Comparison of ENCODE assay signal across 14 cellular contexts in genomic region chr5:174720612-174721521, GRCh38. TPM values are rescaled to one million over a fixed set of nuclear protein-coding genes. Genes with fewer than 3 reads are reported as not detected.
DNase-seq lines count a peak whose midpoint lies in the region; ATAC-seq and TF ChIP-seq lines count a peak whose summit lies in the region.
"Had no signal": no experiment of that assay in that cellular context is flagged by ENCODE, and none has a peak within 500 bp of the region (broad histone marks: within the 10 kb centered on the region; RNA-seq: fewer than 3 reads in every experiment).

No MANE protein-coding gene starts in this region.

- CTCF ChIA-PET in AG04450 (lab: Charles Lee) = interaction anchor here (3.0 kb wide), 1 partner anchor 301 kb away, joined by 16 read pairs; no protein-coding TSS in a partner anchor
- CTCF ChIA-PET in IMR-90 (lab: Yijun Ruan, JAX) = interaction anchor here (0.6 kb wide), 1 partner anchor 30 kb away, joined by 3 read pairs; no protein-coding TSS in a partner anchor

- H3K4me1 Mint-ChIP-seq in nephron progenitor cell = peaks cover 74% of the 10 kb centered on the region
- H3K4me1 Mint-ChIP-seq in activated T-helper 1 cell treated with anti-CD3 and anti-CD28 coated beads, Interleukin-12 subunit alpha, Interleukin-12 subunit beta, Interleukin-2, Interleukin-4 antibody, amounts not matched to agents 30 ng/mL and 10 ng/mL and 1 ng/mL, durations not matched to agents 14 hours and 24 hours and 36 hours (ENCODE audit: low read depth) = peaks cover 5% of the 10 kb centered on the region

- no peak for TF ChIP-seq RAD21 in IMR-90 (IDR thresholded peaks at IDR 0.05; ENCODE audit: low read length)

- TF ChIP-seq CTCF in AG04450 (IDR thresholded peaks at IDR 0.05; ENCODE audit: low read depth, low read length) (no peak), IMR-90 (conservative IDR thresholded peaks at IDR 0.05; ENCODE audit: low read depth, low read length) (no peak), nephron progenitor cell (IDR thresholded peaks at IDR 0.05) (no peak)

- H4K91ac ChIP-seq in IMR-90 (ENCODE audit: insufficient read depth, low read depth, low read length) = no peak overlapping the region

- peaks cover 8% of the 10 kb centered on the region in 2 experiments; a peak in 2 of 4 replicates for H3K79me1 ChIP-seq in IMR-90 (ENCODE audit: low read depth in 1 of 2, low read length in 2 of 2)

- intact Hi-C loops in IMR-90 (cut with micrococcal nuclease) = no loop called here
- intact Hi-C loops in activated T-helper 1 cell treated with anti-CD3 and anti-CD28 coated beads, Interleukin-12 subunit alpha, Interleukin-12 subunit beta, Interleukin-2, Interleukin-4 antibody, amounts not matched to agents 30 ng/mL and 10 ng/mL and 1 ng/mL, durations not matched to agents 14 hours and 24 hours and 36 hours (cut with micrococcal nuclease) = no loop called here

- H2BK15ac ChIP-seq in IMR-90 (ENCODE audit: low read depth, low read length) = no peak overlapping the region

- H4K5ac ChIP-seq in IMR-90 (ENCODE audit: low read depth, low read length) = no peak overlapping the region

- H3K4me2 ChIP-seq in IMR-90 (ENCODE audit: low read depth, low read length) = peak overlapping the region; percentile 79

- H3K9me3 ChIP-seq in AG04450 (ENCODE audit: control insufficient read depth, insufficient read depth, low read length) = no peaks in the 10 kb centered on the region; the same call in 1 of the 2 replicates
- peaks cover 2% of the 10 kb centered on the region; the same call in 1 of the 2 replicates for H3K9me3 ChIP-seq in IMR-90 (ENCODE audit: control insufficient read depth, insufficient read depth, low read length)
- H3K9me3 ChIP-seq: pancreas had no signal

- peaks cover 59% of the 10 kb centered on the region for H3K27me3 Mint-ChIP-seq in nephron progenitor cell (ENCODE audit: low read depth, poor library complexity)
- H3K27me3 Mint-ChIP-seq in activated T-helper 1 cell treated with anti-CD3 and anti-CD28 coated beads, Interleukin-12 subunit alpha, Interleukin-12 subunit beta, Interleukin-2, Interleukin-4 antibody, amounts not matched to agents 30 ng/mL and 10 ng/mL and 1 ng/mL, durations not matched to agents 14 hours and 24 hours and 36 hours (ENCODE audit: insufficient read depth) = peaks cover 67% of the 10 kb centered on the region

- 2% methylated on average over 17 of the region's 75 CpGs; no CpG with 5 or more reads in 1 of the 2 experiments for WGBS in IMR-90 (ENCODE audit: extremely low coverage in 2 of 2, insufficient read length in 1 of 2), 2 experiments

- peak overlapping the region; percentile 70 for H2AFZ ChIP-seq in IMR-90 (replicated peaks; ENCODE audit: low read length, poor library complexity)

- BruUV-seq in IMR-90 (replicated peaks; lab: Mats Ljungman, UMichigan) = no TSS peak

- H3K4me3 ChIP-seq in AG04450 (ENCODE audit: low read depth, low read length) = peak overlapping the region; percentile 35
- peak overlapping the region; percentile 32; the same call in 1 of the 2 replicates for H3K4me3 ChIP-seq in IMR-90 (ENCODE audit: insufficient read depth, low read depth, low read length)

- no peak overlapping the region for H2BK20ac ChIP-seq in IMR-90 (ENCODE audit: low read depth, low read length)

- no peak overlapping the region for H3K23ac ChIP-seq in IMR-90 (ENCODE audit: low read depth, low read length)

- no peak overlapping the region for H3K27ac ChIP-seq in AG04450 (ENCODE audit: low read depth, low read length)
- H3K27ac ChIP-seq in IMR-90 (ENCODE audit: insufficient read depth, low read length) = no peak overlapping the region
- H3K27ac ChIP-seq: pancreas had no signal

- H2BK5ac ChIP-seq in IMR-90 (ENCODE audit: low read depth, low read length, poor library complexity, severe bottlenecking) = no peak overlapping the region

- H3K9me3 Mint-ChIP-seq in nephron progenitor cell = no peaks in the 10 kb centered on the region
- H3K9me3 Mint-ChIP-seq in activated T-helper 1 cell treated with anti-CD3 and anti-CD28 coated beads, Interleukin-12 subunit alpha, Interleukin-12 subunit beta, Interleukin-2, Interleukin-4 antibody, amounts not matched to agents 30 ng/mL and 10 ng/mL and 1 ng/mL, durations not matched to agents 14 hours and 24 hours and 36 hours = peaks cover 4% of the 10 kb centered on the region
- H3K9me3 Mint-ChIP-seq: activated B cell treated with CpG ODN at 0.5 μM for 24 hours; activated T-helper 17 cell treated with anti-CD3 and anti-CD28 coated beads, Interleukin-2, amount 50 U/mL, for 72 hours had no signal

- no peaks in the 10 kb centered on the region for H3K36me3 ChIP-seq in IMR-90 (ENCODE audit: control insufficient read depth, insufficient read depth, low read length)
- H3K36me3 ChIP-seq: pancreas had no signal

- no peaks in the 10 kb centered on the region for H3K36me3 Mint-ChIP-seq in nephron progenitor cell (ENCODE audit: low read depth)
- H3K36me3 Mint-ChIP-seq in activated T-helper 1 cell treated with anti-CD3 and anti-CD28 coated beads, Interleukin-12 subunit alpha, Interleukin-12 subunit beta, Interleukin-2, Interleukin-4 antibody, amounts not matched to agents 30 ng/mL and 10 ng/mL and 1 ng/mL, durations not matched to agents 14 hours and 24 hours and 36 hours (ENCODE audit: low read depth) = no peaks in the 10 kb centered on the region
- H3K36me3 Mint-ChIP-seq: CD4-positive, CD25-positive, alpha-beta regulatory T cell had no signal

- no peak overlapping the region for H3K4ac ChIP-seq in IMR-90 (ENCODE audit: low read depth, low read length)

- H3K18ac ChIP-seq in IMR-90 (ENCODE audit: low read depth, low read length) = no peak overlapping the region

- H2AK5ac ChIP-seq in IMR-90 (ENCODE audit: low read depth, low read length) = no peak overlapping the region

- no peaks in the 10 kb centered on the region for H3K4me1 ChIP-seq in IMR-90 (ENCODE audit: control insufficient read depth, insufficient read depth, low read length)
- H3K4me1 ChIP-seq: pancreas had no signal

- no peak overlapping the region for H3K14ac ChIP-seq in IMR-90 (replicated peaks; ENCODE audit: low read depth, low read length)

- no peak overlapping the region; the same call in 1 of the 2 replicates for H2BK120ac ChIP-seq in IMR-90 (ENCODE audit: low read depth, low read length)

- DNase-seq in AG04450 (ENCODE audit: low read depth, low spot score) = no peak
- DNase-seq in IMR-90 = no peak
- DNase-seq in ecto neural progenitor cell (ENCODE audit: low spot score) = peak; percentile 90
- DNase-seq in nephron progenitor cell = peak; percentile 90
- DNase-seq in activated CD8-positive, alpha-beta memory T cell treated with anti-CD3 and anti-CD28 coated beads for 24 hours = no peak
- DNase-seq in activated T-helper 1 cell treated with anti-CD3 and anti-CD28 coated beads, Interleukin-12 subunit alpha, Interleukin-12 subunit beta, Interleukin-2, Interleukin-4 antibody, amounts not matched to agents 30 ng/mL and 10 ng/mL and 1 ng/mL, durations not matched to agents 14 hours and 24 hours and 36 hours (ENCODE audit: low spot score) = no peak
- DNase-seq: activated B cell treated with CpG ODN at 0.5 μM for 24 hours; CD4-positive, CD25-positive, alpha-beta regulatory T cell; dermis blood vessel endothelial cell; NCI-H1436 had no signal

- POLR2A ChIA-PET in AG04450 (lab: Yijun Ruan, JAX) (no interaction called here), IMR-90 (lab: Charles Lee; ENCODE audit: unreplicated experiment) (no interaction called here)

- no peak overlapping the region for H3K9ac ChIP-seq in IMR-90 (ENCODE audit: low read depth, low read length)

- no peaks in the 10 kb centered on the region for H3K9me1 ChIP-seq in IMR-90 (ENCODE audit: insufficient read depth, low read length)

- no peaks in the 10 kb centered on the region for H4K20me1 ChIP-seq in IMR-90 (ENCODE audit: insufficient read depth, low read length)

- H4K8ac ChIP-seq in IMR-90 (ENCODE audit: low read depth in 2 of 2, low read length in 2 of 2) = no peak overlapping the region

- ATAC-seq in IMR-90 (ENCODE audit: low read depth) (peak; percentile 8), GM21528 (IDR thresholded peaks at IDR 0.05; ENCODE audit: low FRiP score, unreplicated experiment) (no peak), HG03521 (IDR thresholded peaks at IDR 0.05; ENCODE audit: unreplicated experiment) (no peak)
- ATAC-seq: activated T-helper 17 cell treated with anti-CD3 and anti-CD28 coated beads, Interleukin-2, amount 50 U/mL, for 72 hours had no signal

- in situ Hi-C loops in IMR-90 (cut with MboI; ENCODE audit: low sequenced_read_pairs) = no loop called here

- peak overlapping the region; percentile 54 for H3K27ac Mint-ChIP-seq in nephron progenitor cell
- H3K27ac Mint-ChIP-seq in activated T-helper 1 cell treated with anti-CD3 and anti-CD28 coated beads, Interleukin-12 subunit alpha, Interleukin-12 subunit beta, Interleukin-2, Interleukin-4 antibody, amounts not matched to agents 30 ng/mL and 10 ng/mL and 1 ng/mL, durations not matched to agents 14 hours and 24 hours and 36 hours = no peak overlapping the region
- H3K27ac Mint-ChIP-seq: activated B cell treated with CpG ODN at 0.5 μM for 24 hours; activated T-helper 17 cell treated with anti-CD3 and anti-CD28 coated beads, Interleukin-2, amount 50 U/mL, for 72 hours; CD4-positive, CD25-positive, alpha-beta regulatory T cell had no signal

- dilution Hi-C loops in IMR-90 (cut with HindIII; ENCODE audit: low sequenced_read_pairs, unreplicated experiment) = no loop called here

- peak overlapping the region; percentile 87 for H3K4me3 Mint-ChIP-seq in nephron progenitor cell
- no peak overlapping the region for H3K4me3 Mint-ChIP-seq in activated T-helper 1 cell treated with anti-CD3 and anti-CD28 coated beads, Interleukin-12 subunit alpha, Interleukin-12 subunit beta, Interleukin-2, Interleukin-4 antibody, amounts not matched to agents 30 ng/mL and 10 ng/mL and 1 ng/mL, durations not matched to agents 14 hours and 24 hours and 36 hours
- H3K4me3 Mint-ChIP-seq: activated B cell treated with CpG ODN at 0.5 μM for 24 hours; activated T-helper 17 cell treated with anti-CD3 and anti-CD28 coated beads, Interleukin-2, amount 50 U/mL, for 72 hours; CD4-positive, CD25-positive, alpha-beta regulatory T cell had no signal

- H3K27me3 ChIP-seq in AG04450 (ENCODE audit: control insufficient read depth, insufficient read depth, low read length) (peaks cover 74% of the 10 kb centered on the region), IMR-90 (ENCODE audit: control insufficient read depth, insufficient read depth, low read length) (peaks cover 68% of the 10 kb centered on the region)

- no peak overlapping the region for H2AK9ac ChIP-seq in IMR-90 (replicated peaks; ENCODE audit: low read depth, low read length, poor library complexity)

- no peak overlapping the region for H3K56ac ChIP-seq in IMR-90 (ENCODE audit: extremely low read depth, insufficient read depth, low read length)

- no peak for TF ChIP-seq POLR2A in IMR-90 (IDR thresholded peaks at IDR 0.05; ENCODE audit: low read depth, low read length)

RNA-seq across cellular contexts. Expression of gene MSX2, which starts 3.5 kb away (rescaled TPM):
- polyA plus RNA-seq in AG04450 (2011; rRNA removed) (7.2 and 9.5 TPM in 2 replicates), IMR-90 (2012; rRNA removed) (3.7 and 4.0 TPM in 2 replicates)
- 10.2 and 11.0 TPM in 2 replicates for polyA minus RNA-seq in AG04450 (2011; rRNA and poly(A)+ RNA removed)
- total RNA-seq in IMR-90 (2012; rRNA removed) = 1.9 and 2.2 TPM in 2 replicates
- polyA plus RNA-seq in IMR-90 (2012; cell fraction: cytosol; rRNA removed) = 2.1 and 4.0 TPM in 2 replicates
- polyA plus RNA-seq in IMR-90 (2012; cell fraction: nucleus; rRNA removed; ENCODE audit: low replicate concordance) = 2.7 and 3.5 TPM in 2 replicates
- total RNA-seq in activated T-helper 1 cell treated with anti-CD3 and anti-CD28 coated beads, Interleukin-12 subunit alpha, Interleukin-12 subunit beta, Interleukin-2, Interleukin-4 antibody, amounts not matched to agents 30 ng/mL and 10 ng/mL and 1 ng/mL, durations not matched to agents 14 hours and 24 hours and 36 hours = not detected in 2 replicates
- total RNA-seq: activated B cell treated with CpG ODN at 0.5 μM for 24 hours; activated T-helper 17 cell treated with anti-CD3 and anti-CD28 coated beads, Interleukin-2, amount 50 U/mL, for 72 hours had no signal
- polyA plus RNA-seq: CD4-positive, CD25-positive, alpha-beta regulatory T cell had no signal

Comparison
In these comparisons a context has a peak if more than half of its experiments do, and no peak if none do; other contexts are left out.
1. DNase-seq: peak in ecto neural progenitor cell (single experiment) and nephron progenitor cell (single experiment); none in AG04450 (single experiment), IMR-90 (single experiment), activated CD8-positive, alpha-beta memory T cell treated with anti-CD3 and anti-CD28 coated beads for 24 hours (single experiment) and activated T-helper 1 cell treated with anti-CD3 and anti-CD28 coated beads, Interleukin-12 subunit alpha, Interleukin-12 subunit beta, Interleukin-2, Interleukin-4 antibody, amounts not matched to agents 30 ng/mL and 10 ng/mL and 1 ng/mL, durations not matched to agents 14 hours and 24 hours and 36 hours (single experiment).